20 cellular contexts compared by ENCODE assay signal in genomic region chr17:59627269-59627668, GRCh38. TPM values are rescaled to one million over a fixed set of nuclear protein-coding genes. Genes with fewer than 3 reads are reported as not detected.
DNase-seq lines count a peak whose midpoint lies in the region; ATAC-seq and TF ChIP-seq lines count a peak whose summit lies in the region.
"Had no signal": no experiment of that assay in that cellular context is flagged by ENCODE, and none has a peak within 500 bp of the region (broad histone marks: within the 10 kb centered on the region; RNA-seq: fewer than 3 reads in every experiment).

No MANE protein-coding gene starts in this region.

- no peak overlapping the region for H3K4me3 Mint-ChIP-seq in type B pancreatic cell
- H3K4me3 Mint-ChIP-seq: T-cell had no signal

- H3K9me3 Mint-ChIP-seq in type B pancreatic cell, result no peaks in the 10 kb centered on the region
- H3K9me3 Mint-ChIP-seq: T-cell had no signal

- no peaks in the 10 kb centered on the region for H3K27me3 Mint-ChIP-seq in type B pancreatic cell
- H3K27me3 Mint-ChIP-seq: T-cell had no signal

- peaks cover 18% of the 10 kb centered on the region for H3K36me3 Mint-ChIP-seq in type B pancreatic cell

- H3K36me3 ChIP-seq in esophagus muscularis mucosa (no peaks in the 10 kb centered on the region), skeletal muscle tissue (ENCODE audit: control insufficient read depth in 3 of 3, insufficient read depth in 3 of 3, low read length in 3 of 3) (peaks cover 0 to 2% (median 0%) of the 10 kb centered on the region in 3 donors)

- H3K27ac Mint-ChIP-seq in type B pancreatic cell, result no peak overlapping the region
- H3K27ac Mint-ChIP-seq: T-cell had no signal

- DNase-seq in DMS79 treated with DMSO at 0.1 percent for 48 hours (lab: John Stamatoyannopoulos, UW) (peak; percentile 11), DMS79 (lab: John Stamatoyannopoulos, UW) (no peak), NCI-H526 treated with DMSO at 0.1 percent for 48 hours (lab: John Stamatoyannopoulos, UW) (peak; percentile 44), esophagus muscularis mucosa (ENCODE audit: extremely low spot score) (no peak), type B pancreatic cell (ENCODE audit: extremely low spot score, unreplicated experiment) (no peak), omental fat pad (ENCODE audit: low spot score) (no peak), NCI-H2171 treated with DMSO at 0.1 percent for 48 hours (lab: John Stamatoyannopoulos, UW) (no peak)
- DNase-seq: 8988T; activated CD4-positive, CD25-positive, alpha-beta regulatory T cell treated with anti-CD3 and anti-CD28 coated beads, Interleukin-2, amount 50 U/mL, for 72 hours; activated CD8-positive, alpha-beta memory T cell treated with anti-CD3 and anti-CD28 coated beads, Interleukin-2, amount 50 U/mL, for 48 hours; central memory CD4-positive, alpha-beta T cell; COR-L47; MG63; NCI-H187; NCI-H510A treated with DMSO at 0.1 percent for 48 hours; nucleus accumbens; small intestine; stimulated activated naive CD4-positive, alpha-beta T cell treated with Interleukin-2 at 50 U/mL for 16 hours; T-cell had no signal

- H3K27ac ChIP-seq in esophagus muscularis mucosa (replicated peaks in 1 of 4) (peak overlapping the region; percentile 26 to 48 (median 46)), skeletal muscle tissue (ENCODE audit: low read depth, low read length) (peak overlapping the region; percentile 15)

- no peak for TF ChIP-seq POLR2A in esophagus muscularis mucosa (IDR thresholded peaks at IDR 0.05; ENCODE audit: low read depth)

- TF ChIP-seq CTCF in esophagus muscularis mucosa (IDR thresholded peaks at IDR 0.05) (no peak), type B pancreatic cell (conservative IDR thresholded peaks at IDR 0.05) (no peak), omental fat pad (IDR thresholded peaks at IDR 0.05) (no peak)

- H3K4me3 ChIP-seq in esophagus muscularis mucosa (no peak overlapping the region), skeletal muscle tissue (ENCODE audit: low read length in 3 of 3) (peak overlapping the region in 1 of 3 donors; percentile 11)
- H3K4me3 ChIP-seq: MG63 had no signal

- H3K27me3 ChIP-seq in esophagus muscularis mucosa (no peaks in the 10 kb centered on the region), skeletal muscle tissue (ENCODE audit: control insufficient read depth in 3 of 3, insufficient read depth in 3 of 3, low read length in 3 of 3) (no peaks in the 10 kb centered on the region)
- H3K27me3 ChIP-seq: MG63 had no signal

- WGBS in esophagus muscularis mucosa, result 61% methylated on average over 3 of the region's 3 CpGs

- no peak overlapping the region for H3K9ac ChIP-seq in skeletal muscle tissue (ENCODE audit: low read depth in 1 of 3, low read length in 3 of 3)

- H3K4me1 ChIP-seq in esophagus muscularis mucosa (peaks cover 57 to 97% (median 95%) of the 10 kb centered on the region in 4 donors), skeletal muscle tissue (ENCODE audit: control insufficient read depth in 3 of 3, insufficient read depth in 3 of 3, low read length in 3 of 3) (peaks cover 23 to 32% (median 25%) of the 10 kb centered on the region in 3 donors)

- intact Hi-C loops in esophagus muscularis mucosa (cut with DNase I), result no loop called here

- no peak for ATAC-seq in omental fat pad (ENCODE audit: low FRiP score)
- ATAC-seq: T-cell had no signal

- peaks cover 16% of the 10 kb centered on the region for H3K4me1 Mint-ChIP-seq in type B pancreatic cell (ENCODE audit: unreplicated experiment)

- no peak for TF ChIP-seq EP300 in esophagus muscularis mucosa (IDR thresholded peaks at IDR 0.05)

- H3K9me3 ChIP-seq in esophagus muscularis mucosa (no peaks in the 10 kb centered on the region), skeletal muscle tissue (ENCODE audit: control insufficient read depth in 3 of 3, low read length in 3 of 3) (no peaks in the 10 kb centered on the region)
- H3K9me3 ChIP-seq: MG63 had no signal

RNA-seq across cellular contexts. Expression of gene CLTC, which starts 7.6 kb away (rescaled TPM):
- total RNA-seq in esophagus muscularis mucosa (100 to 1,000 TPM; 206 to 283 (median 252) TPM), skeletal muscle tissue (236 TPM), type B pancreatic cell (ENCODE audit: low replicate concordance) (209 and 262 TPM in 2 replicates), omental fat pad (100 to 1,000 TPM; 217 to 241 (median 230) TPM)

Comparison
In these comparisons a context has a peak if more than half of its experiments do, and no peak if none do; other contexts are left out.
1. DNase-seq: peak in DMS79 treated with DMSO at 0.1 percent for 48 hours (single experiment) and NCI-H526 treated with DMSO at 0.1 percent for 48 hours (single experiment); none in DMS79 (single experiment), esophagus muscularis mucosa (single experiment), type B pancreatic cell (single experiment), omental fat pad (single experiment) and NCI-H2171 treated with DMSO at 0.1 percent for 48 hours (single experiment).